8 cellular contexts compared by ENCODE assay signal in genomic region chr19:58466089-58466759, GRCh38. TPM values are rescaled to one million over a fixed set of nuclear protein-coding genes. Genes with fewer than 3 reads are reported as not detected.
A peak's percentile ranks its signal among the peaks of the same experiment; 100 is the strongest.
DNase-seq lines count a peak whose midpoint lies in the region; ATAC-seq and TF ChIP-seq lines count a peak whose summit lies in the region.

No MANE protein-coding gene starts in this region.

- POLR2A ChIA-PET in BJ (lab: Charles Lee) = no interaction called here

- H3K27me3 Mint-ChIP-seq in GM23338 (ENCODE audit: insufficient read depth, low read depth, poor library complexity) = peaks cover 12% of the 10 kb centered on the region
- H3K27me3 Mint-ChIP-seq in glutamatergic neuron (ENCODE audit: unreplicated experiment) = peaks cover 7% of the 10 kb centered on the region

- peaks cover 4% of the 10 kb centered on the region for H3F3A ChIP-seq in GM23338 (replicated peaks; ENCODE audit: low read depth)

- H3K36me3 ChIP-seq in BJ (ENCODE audit: control insufficient read depth, insufficient read depth, low read length) = peaks cover 5% of the 10 kb centered on the region
- no peaks in the 10 kb centered on the region for H3K36me3 ChIP-seq in GM23338 (ENCODE audit: insufficient read depth)
- peaks cover 22% of the 10 kb centered on the region for H3K36me3 ChIP-seq in SJSA1
- H3K36me3 ChIP-seq in skeletal muscle tissue (ENCODE audit: control insufficient read depth in 3 of 3, insufficient read depth in 3 of 3, low read length in 3 of 3) = peaks cover 12 to 15% (median 14%) of the 10 kb centered on the region in 3 donors

- H3K4me1 ChIP-seq in GM23338 (ENCODE audit: insufficient read depth) (peaks cover 4% of the 10 kb centered on the region), SJSA1 (replicated peaks) (peaks cover 12% of the 10 kb centered on the region), skeletal muscle tissue (ENCODE audit: control insufficient read depth in 3 of 3, insufficient read depth in 3 of 3, low read length in 3 of 3) (peaks cover 8 to 19% (median 14%) of the 10 kb centered on the region in 3 donors)

- no peaks in the 10 kb centered on the region for H3K9me3 ChIP-seq in SJSA1 (replicated peaks)
- no peaks in the 10 kb centered on the region for H3K9me3 ChIP-seq in skeletal muscle tissue (ENCODE audit: control insufficient read depth in 3 of 3, low read length in 3 of 3)

- H3K27ac Mint-ChIP-seq in GM23338 (no peak overlapping the region), glutamatergic neuron (ENCODE audit: unreplicated experiment) (peak overlapping the region; percentile 52)

- H4K20me1 ChIP-seq in GM23338 (replicated peaks; ENCODE audit: insufficient read depth) = no peaks in the 10 kb centered on the region

- H3K4me3 ChIP-seq in BJ (ENCODE audit: low read depth, low read length) (peak overlapping the region; percentile 73), GM23338 (peak overlapping the region; percentile 83), SJSA1 (peak overlapping the region; percentile 70), skeletal muscle tissue (ENCODE audit: low read length in 3 of 3) (peak overlapping the region; percentile 81 to 87 (median 84))

- peak overlapping the region; percentile 27 to 89 (median 65) for H3K9ac ChIP-seq in skeletal muscle tissue (ENCODE audit: low read depth in 1 of 3, low read length in 3 of 3)

- H3K27me3 ChIP-seq in BJ (ENCODE audit: control insufficient read depth, insufficient read depth, low read length) (no peaks in the 10 kb centered on the region), GM23338 (ENCODE audit: insufficient read depth) (peaks cover 11% of the 10 kb centered on the region), SJSA1 (replicated peaks) (no peaks in the 10 kb centered on the region), skeletal muscle tissue (ENCODE audit: control insufficient read depth in 3 of 3, insufficient read depth in 3 of 3, low read length in 3 of 3) (no peaks in the 10 kb centered on the region)

- H3K36me3 Mint-ChIP-seq in GM23338 (ENCODE audit: low read depth) (peaks cover 8% of the 10 kb centered on the region; the same call in 2 of the 3 replicates), glutamatergic neuron (ENCODE audit: unreplicated experiment) (no peaks in the 10 kb centered on the region)

- no peak; the same call in 2 of the 3 replicates for ATAC-seq in GM23338

- H3K27ac ChIP-seq in GM23338 (ENCODE audit: low read depth) (no peak overlapping the region), SJSA1 (no peak overlapping the region), skeletal muscle tissue (ENCODE audit: low read depth, low read length) (no peak overlapping the region)

- DNase-seq in BJ (ENCODE audit: low read depth) (no peak), GM23338 (ENCODE audit: low spot score) (no peak), SJSA1 (ENCODE audit: low read depth in 1 of 2, low spot score in 2 of 2) (no peak), glutamatergic neuron (no peak), HT-29 (ENCODE audit: low spot score) (no peak), HPDE6-E6E7 (ENCODE audit: extremely low spot score) (no peak)
- DNase-seq in stimulated activated CD4-positive, alpha-beta T cell treated with anti-CD3 and anti-CD28 coated beads, Interleukin-2, amount 100 ng/mL, for 24 hours = no peak

- peaks cover 16% of the 10 kb centered on the region; the same call in 2 of the 3 replicates for H3K4me1 Mint-ChIP-seq in GM23338
- peaks cover 5% of the 10 kb centered on the region for H3K4me1 Mint-ChIP-seq in glutamatergic neuron (ENCODE audit: low read depth, unreplicated experiment)

- CTCF ChIA-PET in BJ (lab: Yijun Ruan, JAX) = no interaction called here

- no peaks in the 10 kb centered on the region for H3K79me2 ChIP-seq in GM23338 (replicated peaks; ENCODE audit: insufficient read depth)

- H2AFZ ChIP-seq in GM23338 = peak overlapping the region; percentile 99

- peak overlapping the region; percentile 71 for H3K4me3 Mint-ChIP-seq in GM23338
- H3K4me3 Mint-ChIP-seq in glutamatergic neuron (ENCODE audit: unreplicated experiment) = peak overlapping the region; percentile 79

- no peaks in the 10 kb centered on the region for H3K9me2 ChIP-seq in GM23338 (ENCODE audit: insufficient read depth)

- TF ChIP-seq CTCF in BJ (IDR thresholded peaks at IDR 0.05; ENCODE audit: insufficient read depth, low read depth, low read length) (no peak), GM23338 (conservative IDR thresholded peaks at IDR 0.05; ENCODE audit: low read depth in 2 of 2) (no peak), glutamatergic neuron (IDR thresholded peaks at IDR 0.05; ENCODE audit: partially characterized antibody, unreplicated experiment) (no peak)

- H3K9me3 Mint-ChIP-seq in GM23338 (no peaks in the 10 kb centered on the region), glutamatergic neuron (ENCODE audit: unreplicated experiment) (no peaks in the 10 kb centered on the region)

- peak overlapping the region; percentile 76 for H3K4me2 ChIP-seq in GM23338

TF ChIP-seq in GM23338, 12 proteins besides CTCF, POLR2A, EP300 and RAD21 (continues in another document):
- TF ChIP-seq ETS1 (IDR thresholded peaks at IDR 0.05) (no peak), ZNF331 (CRISPR knock-in tag; IDR thresholded peaks at IDR 0.05; ENCODE audit: low read depth) (no peak)

RNA-seq across cellular contexts. Expression of gene ZNF324, which starts 0.7 kb away (rescaled TPM):
- polyA plus RNA-seq in BJ (2011; rRNA removed) (3.6 and 4.4 TPM in 2 replicates), GM23338 (2016; fragmentation: Nextera tagmentation; extraction: Ambion mirVana) (3.5 and 3.9 TPM in 2 replicates)
- 6.9 and 7.3 TPM in 2 replicates for polyA minus RNA-seq in BJ (2011; rRNA and poly(A)+ RNA removed)
- 11.4 and 15.0 TPM in 2 replicates for total RNA-seq in GM23338 (2014; rRNA removed; shearing (Covaris generic))
- total RNA-seq in SJSA1 (2014; rRNA removed; shearing (Covaris generic)) = 6.4 and 15.1 TPM in 2 replicates
- total RNA-seq in glutamatergic neuron (ENCODE audit: unreplicated experiment) (15.8 TPM), skeletal muscle tissue (9.9 TPM)
- total RNA-seq in HT-29 (2014; rRNA removed; shearing (Covaris generic)) = 28.6 and 29.5 TPM in 2 replicates

RNA-seq across cellular contexts. Expression of gene ZNF446, which starts 9.9 kb away (rescaled TPM):
- polyA plus RNA-seq in BJ (2011; rRNA removed) = 5.0 and 8.2 TPM in 2 replicates
- polyA minus RNA-seq in BJ (2011; rRNA and poly(A)+ RNA removed) = 6.1 and 6.4 TPM in 2 replicates
- 5.6 and 5.9 TPM in 2 replicates for total RNA-seq in GM23338 (2014; rRNA removed; shearing (Covaris generic))
- 2.1 and 2.4 TPM in 2 replicates for polyA plus RNA-seq in GM23338 (2016; fragmentation: Nextera tagmentation; extraction: Ambion mirVana)
- total RNA-seq in SJSA1 (2014; rRNA removed; shearing (Covaris generic)) = 5.1 TPM in 2 replicates
- total RNA-seq in glutamatergic neuron (ENCODE audit: unreplicated experiment) = 11.9 TPM
- total RNA-seq in skeletal muscle tissue = 3.1 TPM
- 19.2 and 22.7 TPM in 2 replicates for total RNA-seq in HT-29 (2014; rRNA removed; shearing (Covaris generic))

RNA-seq across cellular contexts. Expression of gene ZNF324B, which starts 14.8 kb away (rescaled TPM):
- polyA plus RNA-seq in BJ (2011; rRNA removed) (1.6 and 2.0 TPM in 2 replicates), GM23338 (2016; fragmentation: Nextera tagmentation; extraction: Ambion mirVana) (0.50 and 0.61 TPM in 2 replicates)
- 2.9 and 4.1 TPM in 2 replicates for polyA minus RNA-seq in BJ (2011; rRNA and poly(A)+ RNA removed)
- total RNA-seq in GM23338 (2014; rRNA removed; shearing (Covaris generic)) = 3.0 and 4.7 TPM in 2 replicates
- total RNA-seq in SJSA1 (2014; rRNA removed; shearing (Covaris generic)) = 4.9 and 6.7 TPM in 2 replicates
- total RNA-seq in glutamatergic neuron (ENCODE audit: unreplicated experiment) (9.9 TPM), skeletal muscle tissue (5.7 TPM)
- 10.4 and 20.9 TPM in 2 replicates for total RNA-seq in HT-29 (2014; rRNA removed; shearing (Covaris generic))

RNA-seq across cellular contexts. Expression of gene ZNF132, which starts 26.3 kb away (rescaled TPM):
- polyA plus RNA-seq in BJ (2011; rRNA removed) = 2.7 and 3.2 TPM in 2 replicates
- polyA minus RNA-seq in BJ (2011; rRNA and poly(A)+ RNA removed) = 5.9 and 8.4 TPM in 2 replicates
- 3.0 and 5.2 TPM in 2 replicates for total RNA-seq in GM23338 (2014; rRNA removed; shearing (Covaris generic))
- polyA plus RNA-seq in GM23338 (2016; fragmentation: Nextera tagmentation; extraction: Ambion mirVana) = 1.1 and 2.2 TPM in 2 replicates
- 2.8 and 6.0 TPM in 2 replicates for total RNA-seq in SJSA1 (2014; rRNA removed; shearing (Covaris generic))
- 4.9 TPM for total RNA-seq in glutamatergic neuron (ENCODE audit: unreplicated experiment)
- total RNA-seq in skeletal muscle tissue = 9.9 TPM
- total RNA-seq in HT-29 (2014; rRNA removed; shearing (Covaris generic)) = not detected in 2 replicates

RNA-seq across cellular contexts. Expression of gene SLC27A5, which starts 45.6 kb away (rescaled TPM):
- polyA plus RNA-seq in BJ (2011; rRNA removed) (8.6 and 13.1 TPM in 2 replicates), GM23338 (2016; fragmentation: Nextera tagmentation; extraction: Ambion mirVana) (35.5 and 37.7 TPM in 2 replicates)
- 3.9 and 8.8 TPM in 2 replicates for polyA minus RNA-seq in BJ (2011; rRNA and poly(A)+ RNA removed)
- 13.4 and 16.2 TPM in 2 replicates for total RNA-seq in GM23338 (2014; rRNA removed; shearing (Covaris generic))
- total RNA-seq in SJSA1 (2014; rRNA removed; shearing (Covaris generic)) = 0.38 and 0.55 TPM in 2 replicates
- total RNA-seq in glutamatergic neuron (ENCODE audit: unreplicated experiment) (7.4 TPM), skeletal muscle tissue (3.1 TPM)
- 60.6 and 74.5 TPM in 2 replicates for total RNA-seq in HT-29 (2014; rRNA removed; shearing (Covaris generic))
